In the genomic region with DNA sequence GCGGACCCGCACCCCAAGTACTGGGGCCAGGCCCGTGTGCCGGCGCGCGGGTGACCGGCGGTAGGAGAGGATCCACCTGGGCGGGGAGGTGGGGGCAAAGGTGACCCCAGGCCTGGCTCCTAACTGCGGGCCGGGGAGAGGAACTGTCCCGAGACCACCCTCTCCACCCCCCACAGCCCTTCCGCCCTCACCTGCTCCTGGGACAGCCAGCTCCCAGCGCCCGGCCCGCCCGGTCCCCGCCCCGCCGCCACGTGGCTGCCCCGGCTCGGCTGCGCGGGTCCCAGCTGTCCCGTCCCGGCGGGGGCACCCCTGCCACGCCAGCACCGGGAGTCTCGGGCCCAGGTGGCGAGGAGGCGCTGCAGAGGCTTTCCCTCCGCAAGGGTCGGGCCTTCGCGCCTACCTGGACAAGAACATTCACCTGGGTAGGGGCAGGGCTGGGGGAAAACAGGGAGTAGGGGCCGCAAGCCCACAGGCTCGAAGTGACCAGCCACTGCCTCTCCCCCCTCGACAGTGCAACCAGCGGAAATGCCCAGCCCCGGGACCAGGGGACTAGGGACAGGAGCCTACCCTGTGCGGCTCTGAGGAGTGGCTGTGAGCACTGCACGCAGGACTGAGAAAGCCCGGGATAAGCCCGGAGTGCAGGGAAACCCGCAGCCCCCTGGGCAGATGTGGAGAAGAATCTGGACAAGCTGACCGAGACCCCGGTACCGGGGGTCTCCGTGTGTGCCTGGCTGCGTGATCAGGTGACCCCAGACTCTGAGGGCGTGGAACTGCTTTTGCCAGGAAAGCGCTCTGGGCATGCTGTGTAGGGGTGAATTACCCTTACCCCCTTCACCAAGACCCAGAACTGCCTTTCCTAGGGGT, we compare ENCODE assay signal across 8 cellular contexts. TPM values are rescaled to one million over a fixed set of nuclear protein-coding genes. Genes with fewer than 3 reads are reported as not detected.
DNase-seq lines count a peak whose midpoint lies in the region; ATAC-seq and TF ChIP-seq lines count a peak whose summit lies in the region.

A gene with protein sequence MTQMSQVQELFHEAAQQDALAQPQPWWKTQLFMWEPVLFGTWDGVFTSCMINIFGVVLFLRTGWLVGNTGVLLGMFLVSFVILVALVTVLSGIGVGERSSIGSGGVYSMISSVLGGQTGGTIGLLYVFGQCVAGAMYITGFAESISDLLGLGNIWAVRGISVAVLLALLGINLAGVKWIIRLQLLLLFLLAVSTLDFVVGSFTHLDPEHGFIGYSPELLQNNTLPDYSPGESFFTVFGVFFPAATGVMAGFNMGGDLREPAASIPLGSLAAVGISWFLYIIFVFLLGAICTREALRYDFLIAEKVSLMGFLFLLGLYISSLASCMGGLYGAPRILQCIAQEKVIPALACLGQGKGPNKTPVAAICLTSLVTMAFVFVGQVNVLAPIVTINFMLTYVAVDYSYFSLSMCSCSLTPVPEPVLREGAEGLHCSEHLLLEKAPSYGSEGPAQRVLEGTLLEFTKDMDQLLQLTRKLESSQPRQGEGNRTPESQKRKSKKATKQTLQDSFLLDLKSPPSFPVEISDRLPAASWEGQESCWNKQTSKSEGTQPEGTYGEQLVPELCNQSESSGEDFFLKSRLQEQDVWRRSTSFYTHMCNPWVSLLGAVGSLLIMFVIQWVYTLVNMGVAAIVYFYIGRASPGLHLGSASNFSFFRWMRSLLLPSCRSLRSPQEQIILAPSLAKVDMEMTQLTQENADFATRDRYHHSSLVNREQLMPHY (minus strand): TSS at position 240 of the 864 bp plus-strand sequence. CDS start 1,399 bp downstream, outside the sequence.

- WGBS in mesodermal cell (ENCODE audit: insufficient coverage in 2 of 2), 2 experiments, result 7 to 8% methylated on average over 21 to 33 of the region's 55 CpGs

- no peak for DNase-seq in A172 (ENCODE audit: low spot score)
- DNase-seq in H4 (ENCODE audit: low spot score), result no peak
- DNase-seq in choroid plexus epithelial cell (ENCODE audit: low read depth), result no peak
- DNase-seq in UCSD-AML1 (lab: John Stamatoyannopoulos, UW; ENCODE audit: unreplicated experiment), result no peak
- no peak for DNase-seq in AG08395 (ENCODE audit: low spot score)

- TF ChIP-seq CTCF in choroid plexus epithelial cell (conservative IDR thresholded peaks at IDR 0.05; ENCODE audit: low read depth, low read length), result no peak

- ATAC-seq in GM21390 (IDR thresholded peaks at IDR 0.05; ENCODE audit: unreplicated experiment) (no peak), GM21367 (IDR thresholded peaks at IDR 0.05; ENCODE audit: unreplicated experiment) (no peak)

- H3K9me3 ChIP-seq in mesodermal cell (ENCODE audit: control insufficient read depth, low read length), result no peaks in the 10 kb centered on the region

- H3K36me3 ChIP-seq in mesodermal cell (ENCODE audit: control insufficient read depth, insufficient read depth, low read length), result no peaks in the 10 kb centered on the region

- H3K4me3 ChIP-seq in choroid plexus epithelial cell (ENCODE audit: low read depth, low read length), result peak within 1 kb of the TSS; percentile 61
- peak within 1 kb of the TSS; percentile 53 for H3K4me3 ChIP-seq in mesodermal cell (ENCODE audit: extremely low read depth, insufficient read depth, low read length, poor library complexity, severe bottlenecking)

- H3K4me1 ChIP-seq in mesodermal cell (ENCODE audit: control insufficient read depth, insufficient read depth, low read length, poor library complexity, severe bottlenecking), result peaks cover 5% of the 10 kb centered on the region

- no peak within 1 kb of the TSS for H3K27ac ChIP-seq in mesodermal cell (ENCODE audit: low read depth, low read length, severe bottlenecking)

RNA-seq across cellular contexts. Expression of the gene that starts here (rescaled TPM):
- 10.7 and 24.9 TPM in 2 replicates for total RNA-seq in A172 (2014; rRNA removed; shearing (Covaris generic))
- 122 and 126 TPM in 2 replicates for total RNA-seq in H4 (2014; rRNA removed; shearing (Covaris generic))
- polyA plus RNA-seq in mesodermal cell (2013, experiment 1 of 2), result 10.2 TPM
- 7.3 TPM for polyA plus RNA-seq in mesodermal cell (2013, experiment 2 of 2)
